Comparison of ENCODE assay signal across 14 cellular contexts in genomic region chr6:138258991-138259390, GRCh38. TPM values are rescaled to one million over a fixed set of nuclear protein-coding genes. Genes with fewer than 3 reads are reported as not detected.
DNase-seq lines count a peak whose midpoint lies in the region; ATAC-seq and TF ChIP-seq lines count a peak whose summit lies in the region.
"Had no signal": no experiment of that assay in that cellular context is flagged by ENCODE, and none has a peak within 500 bp of the region (broad histone marks: within the 10 kb centered on the region; RNA-seq: fewer than 3 reads in every experiment).

No MANE protein-coding gene starts in this region.

- H3K36me3 ChIP-seq in lower lobe of right lung = peaks cover 10% of the 10 kb centered on the region

- no peaks in the 10 kb centered on the region for H3K9me3 Mint-ChIP-seq in stimulated activated memory B cell treated with anti-CD40 and anti-IgM and Interleukin-4, amounts not matched to agents 10 μg/mL and 1 μg/mL and 100 μg/mL, for 72 hours
- H3K9me3 Mint-ChIP-seq: CD8-positive, alpha-beta T cell; H9 had no signal

- H3K27me3 Mint-ChIP-seq in stimulated activated memory B cell treated with anti-CD40 and anti-IgM and Interleukin-4, amounts not matched to agents 10 μg/mL and 1 μg/mL and 100 μg/mL, for 72 hours = peaks cover 32% of the 10 kb centered on the region

- no peak overlapping the region for H3K27ac Mint-ChIP-seq in stimulated activated memory B cell treated with anti-CD40 and anti-IgM and Interleukin-4, amounts not matched to agents 10 μg/mL and 1 μg/mL and 100 μg/mL, for 72 hours
- H3K27ac Mint-ChIP-seq: B cell; CD8-positive, alpha-beta T cell; H9 had no signal

- H3K4me1 ChIP-seq in lower lobe of right lung = no peaks in the 10 kb centered on the region

- DNase-seq in NCI-H774 (lab: John Stamatoyannopoulos, UW) = peak; percentile 52
- no peak for DNase-seq in lower lobe of right lung
- DNase-seq: CD8-positive, alpha-beta T cell; H9; NCI-H1436 had no signal

- no peak overlapping the region for H3K4me3 Mint-ChIP-seq in stimulated activated memory B cell treated with anti-CD40 and anti-IgM and Interleukin-4, amounts not matched to agents 10 μg/mL and 1 μg/mL and 100 μg/mL, for 72 hours
- H3K4me3 Mint-ChIP-seq: B cell; CD8-positive, alpha-beta T cell; H9 had no signal

- H3K4me1 Mint-ChIP-seq in stimulated activated memory B cell treated with anti-CD40 and anti-IgM and Interleukin-4, amounts not matched to agents 10 μg/mL and 1 μg/mL and 100 μg/mL, for 72 hours = no peaks in the 10 kb centered on the region
- H3K4me1 Mint-ChIP-seq: B cell, H9 had no signal

- intact Hi-C loops in lower lobe of right lung (cut with DNase I) = no loop called here

- no peaks in the 10 kb centered on the region for H3K27me3 ChIP-seq in lower lobe of right lung (ENCODE audit: low read depth)

- H3K36me3 Mint-ChIP-seq in stimulated activated memory B cell treated with anti-CD40 and anti-IgM and Interleukin-4, amounts not matched to agents 10 μg/mL and 1 μg/mL and 100 μg/mL, for 72 hours = no peaks in the 10 kb centered on the region
- H3K36me3 Mint-ChIP-seq: CD8-positive, alpha-beta T cell had no signal

- ATAC-seq in lower lobe of right lung (peak; percentile 87 to 93), HG03565 (IDR thresholded peaks at IDR 0.05; ENCODE audit: unreplicated experiment) (no peak), HG02938 (IDR thresholded peaks at IDR 0.05; ENCODE audit: unreplicated experiment) (no peak)
- no peak for ATAC-seq in stimulated activated memory B cell treated with anti-CD40 and anti-IgM and Interleukin-4, amounts not matched to agents 10 μg/mL and 1 μg/mL and 100 μg/mL, for 72 hours
- ATAC-seq: CD8-positive, alpha-beta T cell; Panc1 had no signal

- H3K4me3 ChIP-seq in lower lobe of right lung = no peak overlapping the region

- H3K27ac ChIP-seq in 22Rv1 = peak overlapping the region; percentile 89
- peak overlapping the region; percentile 90 for H3K27ac ChIP-seq in C4-2B
- peak overlapping the region; percentile 52 for H3K27ac ChIP-seq in lower lobe of right lung

- no peak for TF ChIP-seq CTCF in 22Rv1 (IDR thresholded peaks at IDR 0.05)
- TF ChIP-seq CTCF in C4-2B (conservative IDR thresholded peaks at IDR 0.05) = no peak
- no peak for TF ChIP-seq CTCF in lower lobe of right lung (IDR thresholded peaks at IDR 0.05)

- no peaks in the 10 kb centered on the region for H3K9me3 ChIP-seq in lower lobe of right lung

RNA-seq across cellular contexts. Expression of gene PBOV1, which starts 40.7 kb away (rescaled TPM):
- not detected for total RNA-seq in lower lobe of right lung
- total RNA-seq: B cell; CD8-positive, alpha-beta T cell; H9; HT1080; SK-MEL-5 had no signal

Comparison
In these comparisons a context has a peak if more than half of its experiments do, and no peak if none do; other contexts are left out.
1. ATAC-seq: peak in lower lobe of right lung (2 of 2); none in HG03565 (single experiment), stimulated activated memory B cell treated with anti-CD40 and anti-IgM and Interleukin-4, amounts not matched to agents 10 μg/mL and 1 μg/mL and 100 μg/mL, for 72 hours (single experiment) and HG02938 (single experiment).
2. Peak in every context shown above with its lines, with median percentiles within 50 percentile points of each other: H3K27ac ChIP-seq.